5 cellular contexts compared by ENCODE assay signal in genomic region chr12:117904051-117904450, GRCh38.
"Had no signal": no experiment of that assay in that cellular context is flagged by ENCODE, and none has a peak within 500 bp of the region (broad histone marks: within the 10 kb centered on the region; RNA-seq: fewer than 3 reads in every experiment).

No MANE protein-coding gene starts in this region.

- H3K4me3 ChIP-seq: K562 had no signal

- H3K27ac ChIP-seq: HL-60 had no signal

- DNase-seq: IMR-90, KBM-7, KG1 had no signal
